ENCODE assay signal across 20 cellular contexts in the genomic region with DNA sequence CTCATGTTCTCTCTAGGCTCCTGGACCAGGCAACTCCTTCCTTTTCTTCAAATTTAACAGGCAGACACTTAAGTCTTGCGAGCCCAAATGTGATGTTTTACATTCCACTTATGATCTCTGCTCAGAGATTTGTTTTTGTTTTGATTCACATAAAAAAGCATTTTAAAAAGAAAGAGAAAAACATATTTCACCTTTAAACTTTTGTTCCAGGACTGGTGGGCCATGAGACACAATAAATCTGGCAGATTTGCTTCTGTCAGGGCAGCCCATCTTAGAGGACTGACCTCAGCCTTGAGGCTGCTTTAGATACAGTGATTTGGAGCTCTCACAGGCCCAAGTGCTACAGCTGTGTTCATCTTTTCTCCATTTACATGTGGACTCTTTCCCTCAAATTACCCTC. TPM values are rescaled to one million over a fixed set of nuclear protein-coding genes. Genes with fewer than 3 reads are reported as not detected.
DNase-seq lines count a peak whose midpoint lies in the region; ATAC-seq and TF ChIP-seq lines count a peak whose summit lies in the region.
"Had no signal": no experiment of that assay in that cellular context is flagged by ENCODE, and none has a peak within 500 bp of the region (broad histone marks: within the 10 kb centered on the region; RNA-seq: fewer than 3 reads in every experiment).

No MANE protein-coding gene starts in this region.

- POLR2A ChIA-PET in SK-N-SH (lab: Yijun Ruan, JAX): no interaction called here

- H3K27me3 ChIP-seq in SK-N-SH (ENCODE audit: insufficient read depth) (no peaks in the 10 kb centered on the region), upper lobe of right lung (no peaks in the 10 kb centered on the region)

- no peaks in the 10 kb centered on the region for H3K9me2 ChIP-seq in SK-N-SH

- no peak for DNase-seq in SK-N-SH
- peak; percentile 87 for DNase-seq in fibroblast of villous mesenchyme (ENCODE audit: low read depth)
- no peak for DNase-seq in sciatic nerve (ENCODE audit: low spot score)
- DNase-seq in upper lobe of right lung: no peak
- DNase-seq in glomerular visceral epithelial cell (ENCODE audit: extremely low spot score): no peak
- DNase-seq: activated CD4-positive, CD25-positive, alpha-beta regulatory T cell; activated naive CD8-positive, alpha-beta T cell treated with anti-CD3 and anti-CD28 coated beads, Interleukin-2, amount 10 ng/mL, durations not matched to agents 7 days and 5 days; Calu3; caudate nucleus; effector memory CD4-positive, alpha-beta T cell; KG1; NCI-H1048; NCI-H524; SHP77; T-helper 2 cell had no signal

- no peak for TF ChIP-seq CTCF in SK-N-SH (IDR thresholded peaks at IDR 0.05)
- TF ChIP-seq CTCF in fibroblast of villous mesenchyme (IDR thresholded peaks at IDR 0.05; ENCODE audit: insufficient read depth, low read depth, low read length): no peak
- no peak for TF ChIP-seq CTCF in upper lobe of right lung (IDR thresholded peaks at IDR 0.05)

- H3K4me2 ChIP-seq in SK-N-SH: 0 out of 2 replicates have a peak overlapping the region, but pooled peaks have one; percentile 19

- WGBS in SK-N-SH (ENCODE audit: low lambda C conversion rate): 100% methylated on average over 1 of the region's 1 CpG

- peaks cover 98% of the 10 kb centered on the region for H3K79me2 ChIP-seq in SK-N-SH (ENCODE audit: insufficient read depth)

- no peak overlapping the region for H3K9ac ChIP-seq in SK-N-SH

- intact Hi-C loops in sciatic nerve (cut with DNase I) (no loop called here), upper lobe of right lung (cut with DNase I) (no loop called here)

- H3F3A ChIP-seq in SK-N-SH (replicated peaks; ENCODE audit: insufficient read depth): peaks cover 31% of the 10 kb centered on the region

- H2AFZ ChIP-seq in SK-N-SH (ENCODE audit: low read depth): no peak overlapping the region

- TF ChIP-seq EP300 in SK-N-SH (IDR thresholded peaks at IDR 0.05; ENCODE audit: borderline replicate concordance in 1 of 2, low read depth in 1 of 2, low read length in 1 of 2): no peak

- 0 out of 2 replicates have a peak, but pooled peaks cover 7% of the 10 kb centered on the region for H4K20me1 ChIP-seq in SK-N-SH (ENCODE audit: insufficient read depth)

- no peak overlapping the region for H3K4me3 ChIP-seq in SK-N-SH (ENCODE audit: low read depth in 2 of 2, low read length in 1 of 2)
- peak overlapping the region; percentile 5 for H3K4me3 ChIP-seq in fibroblast of villous mesenchyme (ENCODE audit: low read depth, low read length)
- no peak overlapping the region for H3K4me3 ChIP-seq in upper lobe of right lung

- H3K4me1 ChIP-seq in SK-N-SH (ENCODE audit: control insufficient read depth in 1 of 2, insufficient read depth in 2 of 2, low read depth in 1 of 2, low read length in 1 of 2): peaks cover 0 to 56% of the 10 kb centered on the region in 2 experiments; a peak in 3 of 4 replicates
- H3K4me1 ChIP-seq in upper lobe of right lung: peaks cover 33% of the 10 kb centered on the region

- H3K36me3 ChIP-seq in SK-N-SH (replicated peaks in 1 of 2; ENCODE audit: control insufficient read depth in 1 of 2, insufficient read depth in 2 of 2, low read length in 1 of 2) (peaks cover 32 to 54% of the 10 kb centered on the region in 2 experiments), upper lobe of right lung (no peaks in the 10 kb centered on the region)

- no peaks in the 10 kb centered on the region for H3K9me3 ChIP-seq in SK-N-SH
- no peaks in the 10 kb centered on the region for H3K9me3 ChIP-seq in upper lobe of right lung

- no peak for TF ChIP-seq RAD21 in SK-N-SH (IDR thresholded peaks at IDR 0.05; ENCODE audit: low read length)

- H3K27ac ChIP-seq in SK-N-SH (ENCODE audit: low read depth in 2 of 2, low read length in 1 of 2) (peak overlapping the region in 1 of 2 experiments; percentile 1; a peak in 2 of 4 replicates), upper lobe of right lung (peak overlapping the region; percentile 21)
- H3K27ac ChIP-seq: 22Rv1 had no signal

- ATAC-seq in SK-N-SH treated with all-trans-retinoic acid at 6 μM for 48 hours (no peak), sciatic nerve (peak; percentile 85), upper lobe of right lung (no peak), HG02852 (IDR thresholded peaks at IDR 0.05; ENCODE audit: unreplicated experiment) (no peak), GM21717 (IDR thresholded peaks at IDR 0.05; ENCODE audit: unreplicated experiment) (no peak)
- ATAC-seq: left lobe of liver had no signal

- CTCF ChIA-PET in SK-N-SH (lab: Yijun Ruan, JAX): interaction anchor here (1.0 to 2.6 kb wide), 4 partner anchors 10 to 178 kb away, joined by 3 to 10 read pairs (median 5); no protein-coding TSS in a partner anchor

TF ChIP-seq in SK-N-SH, 30 proteins besides CTCF, POLR2A, EP300 and RAD21:
- no peak for TF ChIP-seq FOXJ3 (CRISPR knock-in tag; IDR thresholded peaks at IDR 0.05)
- TF ChIP-seq GATA2 (CRISPR knock-in tag; IDR thresholded peaks at IDR 0.05): no peak

TF ChIP-seq in SK-N-SH treated with all-trans-retinoic acid at 6 μM for 48 hours, 23 proteins besides CTCF, POLR2A, EP300 and RAD21:
- TF ChIP-seq GLIS3 (CRISPR knock-in tag; IDR thresholded peaks at IDR 0.05) (no peak), ESRRG (CRISPR knock-in tag; IDR thresholded peaks at IDR 0.05) (no peak), ARNTL (CRISPR knock-in tag; IDR thresholded peaks at IDR 0.05; ENCODE audit: borderline replicate concordance, low read depth) (no peak)

RNA-seq across cellular contexts. Expression of gene CMSS1, which starts 52.0 kb away (rescaled TPM):
- polyA plus RNA-seq in SK-N-SH (2012; rRNA removed): 9.1 and 9.2 TPM in 2 replicates
- 14.6 and 20.5 TPM in 2 replicates for polyA plus RNA-seq in SK-N-SH (2012; cell fraction: cytosol; rRNA removed)
- 1.9 and 5.4 TPM in 2 replicates for polyA plus RNA-seq in SK-N-SH (2012; cell fraction: nucleus; rRNA removed)
- total RNA-seq in fibroblast of villous mesenchyme (7.1 and 8.6 TPM in 2 replicates), sciatic nerve (26.7 TPM), upper lobe of right lung (20.6 TPM)
